In genomic region chr12:49842519-49843352, GRCh38 we compare ENCODE assay signal across 8 cellular contexts. TPM values are rescaled to one million over a fixed set of nuclear protein-coding genes. Genes with fewer than 3 reads are reported as not detected.
DNase-seq lines count a peak whose midpoint lies in the region; ATAC-seq and TF ChIP-seq lines count a peak whose summit lies in the region.

Gene BCDIN3D, minus strand, starts transcription at chr12:49843106. Its CDS starts 19 bp downstream, at chr12:49843087.

- H3K9me3 Mint-ChIP-seq in immature natural killer cell, result no peaks in the 10 kb centered on the region

- H3K27ac ChIP-seq in A673 (ENCODE audit: low read depth, low read length, poor library complexity, severe bottlenecking) (peak within 1 kb of the TSS; percentile 89), VCaP (peak within 1 kb of the TSS; percentile 97), breast epithelium (peak within 1 kb of the TSS; percentile 93)

- no peaks in the 10 kb centered on the region for H3K36me3 Mint-ChIP-seq in immature natural killer cell

- H3K4me3 ChIP-seq in A673 (ENCODE audit: low read depth, low read length, poor library complexity, severe bottlenecking) (peak within 1 kb of the TSS; percentile 61), breast epithelium (peak within 1 kb of the TSS; percentile 51 to 74 (median 73))

- TSS peak; percentile 86 for BruUV-seq in A673 (replicated peaks; lab: Mats Ljungman, UMichigan)

- peak within 1 kb of the TSS; percentile 91 to 96 (median 95) for H3K4me3 Mint-ChIP-seq in immature natural killer cell

- TF ChIP-seq CTCF in A673 (conservative IDR thresholded peaks at IDR 0.05; ENCODE audit: low read depth, low read length) (no peak), VCaP (conservative IDR thresholded peaks at IDR 0.05) (no peak), breast epithelium (IDR thresholded peaks at IDR 0.05) (peak in 1 of 3 donors; percentile 9)

- H3K4me1 Mint-ChIP-seq in immature natural killer cell, result peaks cover 33 to 36% of the 10 kb centered on the region in 2 donors

- POLR2A ChIA-PET in A673 (lab: Charles Lee; ENCODE audit: low non-redundant PET), result no interaction called here

- ATAC-seq in GM18870 (IDR thresholded peaks at IDR 0.05; ENCODE audit: unreplicated experiment) (peak; percentile 68), HG03108 (IDR thresholded peaks at IDR 0.05; ENCODE audit: unreplicated experiment) (peak; percentile 88)

- peak within 1 kb of the TSS; percentile 89 to 96 (median 92) for H3K27ac Mint-ChIP-seq in immature natural killer cell

- CTCF ChIA-PET in A673 (lab: Charles Lee), result interaction anchor here (0.5 kb wide), 1 partner anchor 453 kb away, joined by 4 read pairs; no protein-coding TSS in a partner anchor

- H3K36me3 ChIP-seq in A673 (ENCODE audit: insufficient read depth, low read length, poor library complexity, severe bottlenecking) (no peaks in the 10 kb centered on the region), breast epithelium (no peaks in the 10 kb centered on the region)

- H3K4me1 ChIP-seq in A673 (ENCODE audit: insufficient read depth, low read length, poor library complexity, severe bottlenecking), result peaks cover 15% of the 10 kb centered on the region
- peaks cover 4% of the 10 kb centered on the region in 2 donors for H3K4me1 ChIP-seq in breast epithelium

- H3K9me3 ChIP-seq in A673 (ENCODE audit: low read depth, low read length, poor library complexity, severe bottlenecking), result no peaks in the 10 kb centered on the region
- no peaks in the 10 kb centered on the region for H3K9me3 ChIP-seq in breast epithelium

- DNase-seq in A673 (ENCODE audit: low spot score) (peak; percentile 97), NCI-H2171 treated with DMSO at 0.1 percent for 48 hours (lab: John Stamatoyannopoulos, UW) (peak; percentile 95), breast epithelium (ENCODE audit: low spot score in 2 of 2) (peak; percentile 88 to 91), immature natural killer cell (peak; percentile 87 to 90 (median 89)), smooth muscle cell of the brain vasculature (ENCODE audit: low read depth, low spot score) (peak; percentile 61)

- H3K27me3 ChIP-seq in A673 (replicated peaks; ENCODE audit: insufficient read depth, low read depth, low read length, poor library complexity) (no peaks in the 10 kb centered on the region), breast epithelium (peaks cover 0 to 4% of the 10 kb centered on the region in 2 donors)

- peaks cover 3 to 11% (median 5%) of the 10 kb centered on the region in 3 donors for H3K27me3 Mint-ChIP-seq in immature natural killer cell (ENCODE audit: low read depth in 3 of 3)

- TF ChIP-seq POLR2A in breast epithelium (IDR thresholded peaks at IDR 0.05), result peak; percentile 61

- intact Hi-C loops in A673 (cut with micrococcal nuclease; ENCODE audit: unreplicated experiment), result no loop called here
- intact Hi-C loops in breast epithelium (cut with DNase I; ENCODE audit: low total_unique reads), result no loop called here

RNA-seq across cellular contexts. Expression of gene BCDIN3D, which starts in this region (rescaled TPM):
- total RNA-seq in A673 (2021), result 5.7 and 6.4 TPM in 2 replicates
- total RNA-seq in breast epithelium, result 1 to 10 TPM; 2.2 to 6.0 (median 3.9) TPM
- polyA plus RNA-seq in immature natural killer cell, result 1 to 10 TPM; 3.0 to 5.1 (median 4.5) TPM

Comparison
In these comparisons a context has a peak if more than half of its experiments do, and no peak if none do; other contexts are left out.
1. Peak in every context shown above with its lines: DNase-seq, ATAC-seq, H3K4me3 ChIP-seq and H3K27ac ChIP-seq.